Comparison of ENCODE assay signal across 23 cellular contexts in genomic region chr3:156356537-156357363, GRCh38.
DNase-seq lines count a peak whose midpoint lies in the region; ATAC-seq and TF ChIP-seq lines count a peak whose summit lies in the region.
"Had no signal": no experiment of that assay in that cellular context is flagged by ENCODE, and none has a peak within 500 bp of the region (broad histone marks: within the 10 kb centered on the region; RNA-seq: fewer than 3 reads in every experiment).

No MANE protein-coding gene starts in this region.

- peak; percentile 76 for ATAC-seq in Right ventricle myocardium superior (ENCODE audit: poor library complexity)
- peak; percentile 33 to 62 for ATAC-seq in left cardiac atrium
- no peak for ATAC-seq in left colon
- ATAC-seq: activated CD8-positive, alpha-beta T cell treated with anti-CD3 and anti-CD28 coated beads for 36 hours; stimulated activated naive CD8-positive, alpha-beta T cell treated with anti-CD3 and anti-CD28 coated beads, Interleukin-15, Interleukin-2, amounts not matched to agents 100 U/mL and 50 U/mL, for 24 hours had no signal

- DNase-seq in Right ventricle myocardium superior (no peak), cardiac septum (ENCODE audit: low spot score) (no peak), amniotic epithelial cell (ENCODE audit: low read depth) (peak; percentile 1), left cardiac atrium (no peak), uterus (peak; percentile 30 to 31), cerebellum (ENCODE audit: low spot score) (no peak), left colon (no peak)
- DNase-seq in effector memory CD4-positive, alpha-beta T cell = no peak
- DNase-seq: 8988T; activated CD4-positive, alpha-beta T cell treated with anti-CD3 and anti-CD28 coated beads for 1 hour; activated CD8-positive, alpha-beta T cell treated with anti-CD3 and anti-CD28 coated beads for 36 hours; CD4-positive, alpha-beta memory T cell; central memory CD4-positive, alpha-beta T cell; EL; head of caudate nucleus; KG1; NCI-H1436 treated with DMSO at 0.1 percent for 48 hours; OCI-M1; stimulated activated naive CD8-positive, alpha-beta T cell treated with anti-CD3 and anti-CD28 coated beads, Interleukin-15, Interleukin-2, amounts not matched to agents 100 U/mL and 50 U/mL, for 24 hours; T-helper 2 cell; testis had no signal

- no peak for TF ChIP-seq POLR2A in uterus (IDR thresholded peaks at IDR 0.05)

- no peak for TF ChIP-seq CTCF in uterus (IDR thresholded peaks at IDR 0.05)

- intact Hi-C loops in Right ventricle myocardium superior (cut with DNase I) = no loop called here
- intact Hi-C loops in cardiac septum (cut with DNase I) = no loop called here
- intact Hi-C loops in left cardiac atrium (cut with DNase I) = no loop called here
- intact Hi-C loops in uterus (cut with DNase I; ENCODE audit: low total_unique reads) = no loop called here
- intact Hi-C loops in left colon (cut with DNase I, micrococcal nuclease) = no loop called here

- no peak overlapping the region for H3K27ac ChIP-seq in uterus
- no peak overlapping the region for H3K27ac ChIP-seq in effector memory CD4-positive, alpha-beta T cell (ENCODE audit: insufficient read depth, low read length, poor library complexity, severe bottlenecking)
- H3K27ac ChIP-seq: ascending aorta, neural progenitor cell, testis had no signal

- H3K4me3 ChIP-seq in uterus = no peak overlapping the region
- no peak overlapping the region for H3K4me3 ChIP-seq in effector memory CD4-positive, alpha-beta T cell (ENCODE audit: insufficient read depth, low read depth, low read length, poor library complexity, severe bottlenecking)
- H3K4me3 ChIP-seq: ascending aorta, neural progenitor cell, testis had no signal

- no peaks in the 10 kb centered on the region for H3K9me3 ChIP-seq in uterus
- no peaks in the 10 kb centered on the region for H3K9me3 ChIP-seq in effector memory CD4-positive, alpha-beta T cell (ENCODE audit: control insufficient read depth, low read length)
- H3K9me3 ChIP-seq: ascending aorta, testis had no signal

- H3K27me3 ChIP-seq in uterus = no peaks in the 10 kb centered on the region
- no peaks in the 10 kb centered on the region for H3K27me3 ChIP-seq in effector memory CD4-positive, alpha-beta T cell (replicated peaks; ENCODE audit: control insufficient read depth, insufficient read depth, low read length, poor library complexity, severe bottlenecking)
- H3K27me3 ChIP-seq: ascending aorta, neural progenitor cell, testis had no signal

- H3K36me3 ChIP-seq in uterus = no peaks in the 10 kb centered on the region
- no peaks in the 10 kb centered on the region for H3K36me3 ChIP-seq in effector memory CD4-positive, alpha-beta T cell (ENCODE audit: control insufficient read depth, insufficient read depth, low read length)
- H3K36me3 ChIP-seq: ascending aorta, neural progenitor cell had no signal

- H3K4me1 ChIP-seq in uterus = no peaks in the 10 kb centered on the region
- H3K4me1 ChIP-seq in effector memory CD4-positive, alpha-beta T cell (ENCODE audit: control insufficient read depth, insufficient read depth, low read length, poor library complexity, severe bottlenecking) = no peaks in the 10 kb centered on the region
- H3K4me1 ChIP-seq: testis had no signal

Comparison
In these comparisons a context has a peak if more than half of its experiments do, and no peak if none do; other contexts are left out.
1. DNase-seq: peak in amniotic epithelial cell (single experiment) and uterus (2 of 2); none in Right ventricle myocardium superior (single experiment), cardiac septum (single experiment), left cardiac atrium (single experiment), effector memory CD4-positive, alpha-beta T cell (0 of 3), cerebellum (single experiment) and left colon (0 of 2).